1 cellular context compared by ENCODE assay signal in the genomic region with DNA sequence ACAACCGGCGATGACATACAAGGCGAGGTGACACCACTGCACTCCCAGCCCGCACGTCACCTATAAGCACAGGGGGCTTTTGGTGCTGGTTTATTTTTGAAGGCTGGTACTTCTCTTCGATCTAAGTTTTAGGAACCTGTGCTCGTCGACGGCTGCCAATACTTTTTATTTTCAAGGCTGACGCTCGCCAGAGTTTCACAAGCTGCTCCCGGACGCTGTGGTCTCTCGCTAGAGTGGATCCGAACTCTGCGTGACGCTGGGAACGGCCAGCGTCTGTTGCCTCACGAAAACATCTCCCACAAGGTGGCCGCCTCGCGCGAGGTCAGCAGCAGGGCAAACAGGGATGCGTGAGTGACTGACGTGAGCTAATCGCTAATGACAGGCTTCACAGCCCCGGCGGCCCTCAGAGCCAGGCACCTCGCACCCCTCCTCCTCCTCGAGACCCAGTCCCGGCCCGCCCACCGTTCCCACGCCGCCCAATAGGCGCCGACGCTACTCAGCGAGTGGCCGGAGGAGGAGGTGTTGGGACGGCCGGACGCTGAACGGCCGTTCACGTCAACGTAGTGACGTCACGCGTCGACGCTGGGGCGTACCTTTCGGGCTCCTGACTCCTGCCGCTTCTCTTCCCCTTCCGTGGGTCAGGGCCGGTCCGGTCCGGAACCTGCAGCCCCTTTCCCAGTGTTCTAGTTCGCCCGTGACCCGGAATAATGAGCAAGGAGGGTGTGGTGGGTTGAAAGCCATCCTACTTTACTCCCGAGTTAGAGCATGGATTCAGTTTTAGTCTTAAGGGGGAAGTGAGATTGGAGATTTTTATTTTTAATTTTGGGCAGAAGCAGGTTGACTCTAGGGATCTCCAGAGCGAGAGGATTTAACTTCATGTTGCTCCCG.
TF ChIP-seq lines count a peak whose summit lies in the region.

A gene (plus strand): TSS at position 621 of the 888 bp plus-strand sequence. CDS start 15,351 bp downstream, outside the sequence.

TF ChIP-seq in HepG2, 621 proteins besides CTCF, POLR2A, EP300 and RAD21 (continued from another document):
- TF ChIP-seq, protein P1, sequence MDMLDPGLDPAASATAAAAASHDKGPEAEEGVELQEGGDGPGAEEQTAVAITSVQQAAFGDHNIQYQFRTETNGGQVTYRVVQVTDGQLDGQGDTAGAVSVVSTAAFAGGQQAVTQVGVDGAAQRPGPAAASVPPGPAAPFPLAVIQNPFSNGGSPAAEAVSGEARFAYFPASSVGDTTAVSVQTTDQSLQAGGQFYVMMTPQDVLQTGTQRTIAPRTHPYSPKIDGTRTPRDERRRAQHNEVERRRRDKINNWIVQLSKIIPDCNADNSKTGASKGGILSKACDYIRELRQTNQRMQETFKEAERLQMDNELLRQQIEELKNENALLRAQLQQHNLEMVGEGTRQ (IDR thresholded peaks at IDR 0.05; ENCODE audit: low read depth, low read length), result no peak
- TF ChIP-seq, protein P1 (CRISPR knock-in tag; IDR thresholded peaks at IDR 0.05; ENCODE audit: borderline replicate concordance), result no peak
- TF ChIP-seq BORCS8-MEF2B (CRISPR knock-in tag; IDR thresholded peaks at IDR 0.05), result no peak; the same call in 1 of the 2 replicates
- TF ChIP-seq, protein P2, sequence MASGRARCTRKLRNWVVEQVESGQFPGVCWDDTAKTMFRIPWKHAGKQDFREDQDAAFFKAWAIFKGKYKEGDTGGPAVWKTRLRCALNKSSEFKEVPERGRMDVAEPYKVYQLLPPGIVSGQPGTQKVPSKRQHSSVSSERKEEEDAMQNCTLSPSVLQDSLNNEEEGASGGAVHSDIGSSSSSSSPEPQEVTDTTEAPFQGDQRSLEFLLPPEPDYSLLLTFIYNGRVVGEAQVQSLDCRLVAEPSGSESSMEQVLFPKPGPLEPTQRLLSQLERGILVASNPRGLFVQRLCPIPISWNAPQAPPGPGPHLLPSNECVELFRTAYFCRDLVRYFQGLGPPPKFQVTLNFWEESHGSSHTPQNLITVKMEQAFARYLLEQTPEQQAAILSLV (CRISPR knock-in tag; IDR thresholded peaks at IDR 0.05; ENCODE audit: borderline replicate concordance), result peak; percentile 45; the same call in 1 of the 2 replicates
- TF ChIP-seq HOXA5 (CRISPR knock-in tag; IDR thresholded peaks at IDR 0.05), result no peak; the same call in none of the 2 replicates
- TF ChIP-seq ZNF598 (CRISPR knock-in tag; IDR thresholded peaks at IDR 0.05; ENCODE audit: borderline replicate concordance), result no peak; the same call in 1 of the 2 replicates
- peak; percentile 52; the same call in 1 of the 2 replicates for TF ChIP-seq NFKB2 (CRISPR knock-in tag; IDR thresholded peaks at IDR 0.05; ENCODE audit: borderline replicate concordance)
- no peak; the same call in 1 of the 2 replicates for TF ChIP-seq ZNF766 (CRISPR knock-in tag; IDR thresholded peaks at IDR 0.05; ENCODE audit: borderline replicate concordance)
- no peak for TF ChIP-seq PRPF4 (IDR thresholded peaks at IDR 0.05; ENCODE audit: low read depth, low read length, poor library complexity, severe bottlenecking)
- no peak for TF ChIP-seq ZNF780A (CRISPR knock-in tag; IDR thresholded peaks at IDR 0.05)
- no peak for TF ChIP-seq MTF2 (CRISPR knock-in tag; IDR thresholded peaks at IDR 0.05; ENCODE audit: borderline replicate concordance)
- TF ChIP-seq, protein P3, sequence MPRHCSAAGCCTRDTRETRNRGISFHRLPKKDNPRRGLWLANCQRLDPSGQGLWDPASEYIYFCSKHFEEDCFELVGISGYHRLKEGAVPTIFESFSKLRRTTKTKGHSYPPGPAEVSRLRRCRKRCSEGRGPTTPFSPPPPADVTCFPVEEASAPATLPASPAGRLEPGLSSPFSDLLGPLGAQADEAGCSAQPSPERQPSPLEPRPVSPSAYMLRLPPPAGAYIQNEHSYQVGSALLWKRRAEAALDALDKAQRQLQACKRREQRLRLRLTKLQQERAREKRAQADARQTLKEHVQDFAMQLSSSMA (CRISPR knock-in tag; IDR thresholded peaks at IDR 0.05), result no peak; the same call in none of the 2 replicates
- TF ChIP-seq, protein P4, sequence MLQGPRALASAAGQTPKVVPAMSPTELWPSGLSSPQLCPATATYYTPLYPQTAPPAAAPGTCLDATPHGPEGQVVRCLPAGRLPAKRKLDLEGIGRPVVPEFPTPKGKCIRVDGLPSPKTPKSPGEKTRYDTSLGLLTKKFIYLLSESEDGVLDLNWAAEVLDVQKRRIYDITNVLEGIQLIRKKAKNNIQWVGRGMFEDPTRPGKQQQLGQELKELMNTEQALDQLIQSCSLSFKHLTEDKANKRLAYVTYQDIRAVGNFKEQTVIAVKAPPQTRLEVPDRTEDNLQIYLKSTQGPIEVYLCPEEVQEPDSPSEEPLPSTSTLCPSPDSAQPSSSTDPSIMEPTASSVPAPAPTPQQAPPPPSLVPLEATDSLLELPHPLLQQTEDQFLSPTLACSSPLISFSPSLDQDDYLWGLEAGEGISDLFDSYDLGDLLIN (CRISPR knock-in tag; IDR thresholded peaks at IDR 0.05; ENCODE audit: borderline replicate concordance), result no peak
- peak; percentile 96; the same call in 1 of the 2 replicates for TF ChIP-seq YEATS2 (CRISPR knock-in tag; IDR thresholded peaks at IDR 0.05; ENCODE audit: borderline replicate concordance)
- TF ChIP-seq HNRNPUL1 (IDR thresholded peaks at IDR 0.05; ENCODE audit: low read depth, low read length), result no peak
- no peak for TF ChIP-seq NCOA5 (CRISPR knock-in tag; IDR thresholded peaks at IDR 0.05)
- no peak for TF ChIP-seq ZNF703 (CRISPR knock-in tag; IDR thresholded peaks at IDR 0.05; ENCODE audit: borderline replicate concordance)
- TF ChIP-seq TP53 (CRISPR knock-in tag; conservative IDR thresholded peaks at IDR 0.05), result no peak
- no peak for TF ChIP-seq ZBTB3 (CRISPR knock-in tag; IDR thresholded peaks at IDR 0.05; ENCODE audit: borderline replicate concordance, low read depth)
- TF ChIP-seq IRF2 (CRISPR knock-in tag; IDR thresholded peaks at IDR 0.05), result peak; percentile 72; the same call in 1 of the 2 replicates
- TF ChIP-seq ZFYVE20 (CRISPR knock-in tag; IDR thresholded peaks at IDR 0.05; ENCODE audit: borderline replicate concordance, low read depth), result no peak
- no peak for TF ChIP-seq ZNF30 (CRISPR knock-in tag; IDR thresholded peaks at IDR 0.05)
- TF ChIP-seq RELA (CRISPR knock-in tag; IDR thresholded peaks at IDR 0.05), result no peak
- TF ChIP-seq ZNF101 (CRISPR knock-in tag; IDR thresholded peaks at IDR 0.05; ENCODE audit: borderline replicate concordance, low read depth), result no peak
- TF ChIP-seq CHD2 (IDR thresholded peaks at IDR 0.05; ENCODE audit: low read depth, low read length), result peak; percentile 79; the same call in 1 of the 2 replicates
- peak; percentile 74 for TF ChIP-seq PHF5A (CRISPR knock-in tag; IDR thresholded peaks at IDR 0.05; ENCODE audit: low read depth, unreplicated experiment)
- TF ChIP-seq, protein P5, sequence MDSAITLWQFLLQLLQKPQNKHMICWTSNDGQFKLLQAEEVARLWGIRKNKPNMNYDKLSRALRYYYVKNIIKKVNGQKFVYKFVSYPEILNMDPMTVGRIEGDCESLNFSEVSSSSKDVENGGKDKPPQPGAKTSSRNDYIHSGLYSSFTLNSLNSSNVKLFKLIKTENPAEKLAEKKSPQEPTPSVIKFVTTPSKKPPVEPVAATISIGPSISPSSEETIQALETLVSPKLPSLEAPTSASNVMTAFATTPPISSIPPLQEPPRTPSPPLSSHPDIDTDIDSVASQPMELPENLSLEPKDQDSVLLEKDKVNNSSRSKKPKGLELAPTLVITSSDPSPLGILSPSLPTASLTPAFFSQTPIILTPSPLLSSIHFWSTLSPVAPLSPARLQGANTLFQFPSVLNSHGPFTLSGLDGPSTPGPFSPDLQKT (CRISPR knock-in tag; IDR thresholded peaks at IDR 0.05; ENCODE audit: borderline replicate concordance), result no peak
- TF ChIP-seq, protein P6, sequence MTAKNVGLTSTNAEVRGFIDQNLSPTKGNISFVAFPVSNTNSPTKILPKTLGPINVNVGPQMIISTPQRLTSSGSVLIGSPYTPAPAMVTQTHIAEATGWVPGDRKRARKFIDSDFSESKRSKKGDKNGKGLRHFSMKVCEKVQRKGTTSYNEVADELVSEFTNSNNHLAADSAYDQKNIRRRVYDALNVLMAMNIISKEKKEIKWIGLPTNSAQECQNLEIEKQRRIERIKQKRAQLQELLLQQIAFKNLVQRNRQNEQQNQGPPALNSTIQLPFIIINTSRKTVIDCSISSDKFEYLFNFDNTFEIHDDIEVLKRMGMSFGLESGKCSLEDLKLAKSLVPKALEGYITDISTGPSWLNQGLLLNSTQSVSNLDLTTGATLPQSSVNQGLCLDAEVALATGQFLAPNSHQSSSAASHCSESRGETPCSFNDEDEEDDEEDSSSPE (CRISPR knock-in tag; IDR thresholded peaks at IDR 0.05), result peak; percentile 67
- 0 out of 2 replicates have a peak, but pooled peaks have one; percentile 62 for TF ChIP-seq ZIK1 (CRISPR knock-in tag; IDR thresholded peaks at IDR 0.05; ENCODE audit: borderline replicate concordance, low read depth)
- TF ChIP-seq, protein P7, sequence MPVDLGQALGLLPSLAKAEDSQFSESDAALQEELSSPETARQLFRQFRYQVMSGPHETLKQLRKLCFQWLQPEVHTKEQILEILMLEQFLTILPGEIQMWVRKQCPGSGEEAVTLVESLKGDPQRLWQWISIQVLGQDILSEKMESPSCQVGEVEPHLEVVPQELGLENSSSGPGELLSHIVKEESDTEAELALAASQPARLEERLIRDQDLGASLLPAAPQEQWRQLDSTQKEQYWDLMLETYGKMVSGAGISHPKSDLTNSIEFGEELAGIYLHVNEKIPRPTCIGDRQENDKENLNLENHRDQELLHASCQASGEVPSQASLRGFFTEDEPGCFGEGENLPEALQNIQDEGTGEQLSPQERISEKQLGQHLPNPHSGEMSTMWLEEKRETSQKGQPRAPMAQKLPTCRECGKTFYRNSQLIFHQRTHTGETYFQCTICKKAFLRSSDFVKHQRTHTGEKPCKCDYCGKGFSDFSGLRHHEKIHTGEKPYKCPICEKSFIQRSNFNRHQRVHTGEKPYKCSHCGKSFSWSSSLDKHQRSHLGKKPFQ (CRISPR knock-in tag; IDR thresholded peaks at IDR 0.05; ENCODE audit: insufficient replicate concordance), result peak; percentile 37
- TF ChIP-seq SMARCC2 (IDR thresholded peaks at IDR 0.05), result no peak
- no peak for TF ChIP-seq ZSCAN22 (CRISPR knock-in tag; IDR thresholded peaks at IDR 0.05)
- no peak for TF ChIP-seq PCBP2 (optimal IDR thresholded peaks at IDR 0.05; ENCODE audit: low read depth, low read length, poor library complexity, severe bottlenecking)
- no peak for TF ChIP-seq CHD4 (IDR thresholded peaks at IDR 0.05; ENCODE audit: borderline replicate concordance, low read length)
- no peak for TF ChIP-seq ZNF720 (CRISPR knock-in tag; IDR thresholded peaks at IDR 0.05)
- peak; percentile 76; the same call in 1 of the 2 replicates for TF ChIP-seq ZNF235 (CRISPR knock-in tag; IDR thresholded peaks at IDR 0.05; ENCODE audit: borderline replicate concordance)
- peak; percentile 100 for TF ChIP-seq CREB1 (IDR thresholded peaks at IDR 0.05)
- peak; percentile 96 for TF ChIP-seq CREB1 (CRISPR knock-in tag; IDR thresholded peaks at IDR 0.05)
- no peak for TF ChIP-seq NR2F6 (IDR thresholded peaks at IDR 0.05)
- peak; percentile 77 for TF ChIP-seq NR2F6 (CRISPR knock-in tag; IDR thresholded peaks at IDR 0.05)
